ENCODE assay signal across 8 cellular contexts in the genomic region with DNA sequence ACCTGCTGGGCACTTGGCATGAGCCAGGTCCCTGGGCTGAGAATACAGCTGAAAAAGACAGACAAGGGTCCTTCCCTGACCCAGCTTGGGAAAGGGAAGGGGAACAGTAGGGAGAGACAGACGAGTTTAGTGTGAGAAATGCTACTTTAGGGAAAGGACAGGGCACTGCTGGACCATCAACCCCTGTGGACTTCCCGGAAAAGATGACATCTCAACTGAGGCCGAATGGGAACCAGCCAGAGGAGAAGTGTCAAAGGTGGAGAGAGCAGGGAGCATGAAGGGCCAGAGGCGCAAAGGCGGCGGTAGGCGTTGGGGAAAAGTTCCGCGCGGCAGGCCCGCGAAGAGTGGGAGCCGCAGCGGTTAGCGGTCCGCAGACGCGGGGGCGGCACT. TPM values are rescaled to one million over a fixed set of nuclear protein-coding genes. Genes with fewer than 3 reads are reported as not detected.
DNase-seq lines count a peak whose midpoint lies in the region; ATAC-seq and TF ChIP-seq lines count a peak whose summit lies in the region.

No MANE protein-coding gene starts in this region.

- no peak overlapping the region for H2AK5ac ChIP-seq in H9 (ENCODE audit: insufficient read length, low read length)

- H3K4ac ChIP-seq in H9 (ENCODE audit: low read depth, low read length) = no peak overlapping the region

- H3K79me1 ChIP-seq in H9 (ENCODE audit: insufficient read depth, low read depth, low read length, poor library complexity, severe bottlenecking) = no peaks in the 10 kb centered on the region

- H2BK120ac ChIP-seq in H9 (ENCODE audit: low read depth, low read length, poor library complexity, severe bottlenecking) = no peak overlapping the region

- H4K8ac ChIP-seq in H9 (replicated peaks; ENCODE audit: insufficient read length, low read depth, low read length) = no peak overlapping the region

- TF ChIP-seq CTCF in AG04449 (IDR thresholded peaks at IDR 0.05; ENCODE audit: insufficient read depth, low read length, missing control alignments) = no peak
- no peak for TF ChIP-seq CTCF in H9 (conservative IDR thresholded peaks at IDR 0.05)
- TF ChIP-seq CTCF in kidney epithelial cell (IDR thresholded peaks at IDR 0.05; ENCODE audit: insufficient read depth, low read length, poor library complexity, severe bottlenecking) = no peak
- TF ChIP-seq CTCF in thoracic aorta (IDR thresholded peaks at IDR 0.05) = no peak

- H3K4me1 ChIP-seq in H9 (ENCODE audit: insufficient read depth, low read length) = no peaks in the 10 kb centered on the region
- H3K4me1 ChIP-seq in thoracic aorta (ENCODE audit: control insufficient read depth in 1 of 2, low read depth in 2 of 2) = peaks cover 13 to 35% of the 10 kb centered on the region in 2 donors

- no peak overlapping the region for H3K23ac ChIP-seq in H9 (ENCODE audit: insufficient read length, low read depth, low read length)

- H2AFZ ChIP-seq in H9 (ENCODE audit: low read length) = no peak overlapping the region

- CTCF ChIA-PET in AG04449 (lab: Yijun Ruan, JAX) = interaction anchor here (1.6 to 2.9 kb wide), 4 partner anchors 10 to 46 kb away, joined by 5 to 21 read pairs (median 10); no protein-coding TSS in a partner anchor

- H3K27me3 Mint-ChIP-seq in H9 (ENCODE audit: low read depth) = peaks cover 17% of the 10 kb centered on the region

- H4K91ac ChIP-seq in H9 (ENCODE audit: insufficient read length, low read depth, low read length) = no peak overlapping the region

- peaks cover 13% of the 10 kb centered on the region for H3K23me2 ChIP-seq in H9 (ENCODE audit: insufficient read length, low read depth, low read length, poor library complexity, severe bottlenecking)

- no peak for ATAC-seq in thoracic aorta (ENCODE audit: insufficient number of reproducible peaks, low FRiP score, low read depth)

- H2BK15ac ChIP-seq in H9 (ENCODE audit: low read depth, low read length) = no peak overlapping the region

- H3K27ac Mint-ChIP-seq in H9 = 0 out of 7 replicates have a peak overlapping the region, but pooled peaks of 1 of the 3 experiments have one; percentile 63

- H3K18ac ChIP-seq in H9 (ENCODE audit: insufficient read length, low read depth, low read length) = no peak overlapping the region

- H3K9me3 ChIP-seq in H9 (ENCODE audit: control insufficient read depth, low read depth, low read length) (no peaks in the 10 kb centered on the region), thoracic aorta (no peaks in the 10 kb centered on the region)

- H3K4me3 ChIP-seq in AG04449 (ENCODE audit: low read depth, low read length) = peak overlapping the region; percentile 83
- peak overlapping the region; percentile 80 for H3K4me3 ChIP-seq in kidney epithelial cell (ENCODE audit: low read depth, low read length)
- H3K4me3 ChIP-seq in thoracic aorta = peak overlapping the region; percentile 94

- peaks cover 3 to 11% (median 9%) of the 10 kb centered on the region in 3 experiments; a peak in 5 of 7 replicates for H3K36me3 Mint-ChIP-seq in H9 (ENCODE audit: insufficient read depth in 1 of 3, low read depth in 3 of 3)

- H3K79me2 ChIP-seq in H9 (ENCODE audit: insufficient read depth, low read length) = 0 out of 2 replicates have a peak, but pooled peaks cover 3% of the 10 kb centered on the region

- no peak overlapping the region for H2BK5ac ChIP-seq in H9 (ENCODE audit: insufficient read length, low read length)

- H3K27me3 ChIP-seq in H9 (ENCODE audit: insufficient read depth, low read length) (no peaks in the 10 kb centered on the region), kidney epithelial cell (ENCODE audit: control insufficient read depth, insufficient read depth, low read length) (no peaks in the 10 kb centered on the region), thoracic aorta (replicated peaks; ENCODE audit: insufficient read depth) (no peaks in the 10 kb centered on the region)

- H4K5ac ChIP-seq in H9 (ENCODE audit: insufficient read length, low read depth, low read length) = no peak overlapping the region

- no peak overlapping the region for H3T11ph ChIP-seq in H9 (ENCODE audit: low read length)

- no peak for DNase-seq in AG04449 (ENCODE audit: low read depth, low spot score)
- no peak for DNase-seq in H9
- peak; percentile 47 for DNase-seq in activated naive CD4-positive, alpha-beta T cell treated with anti-CD3 and anti-CD28 coated beads, Interleukin-2, amount 50 U/mL, for 16 hours
- DNase-seq in kidney epithelial cell (ENCODE audit: low read depth) = no peak
- no peak for DNase-seq in thoracic aorta (ENCODE audit: low spot score)
- DNase-seq in NCI-H2196 (lab: John Stamatoyannopoulos, UW; ENCODE audit: unreplicated experiment) = no peak
- DNase-seq in SHP77 treated with DMSO at 0.1 percent for 48 hours (lab: John Stamatoyannopoulos, UW) = no peak
- DNase-seq in NCI-H2171 (lab: John Stamatoyannopoulos, UW) = no peak

- no peak overlapping the region for H3K14ac ChIP-seq in H9 (ENCODE audit: insufficient read depth, low read length)

- H2BK20ac ChIP-seq in H9 (ENCODE audit: low read depth, low read length, poor library complexity, severe bottlenecking) = no peak overlapping the region

- peaks cover 2% of the 10 kb centered on the region for H3K36me3 ChIP-seq in kidney epithelial cell (ENCODE audit: control insufficient read depth, insufficient read depth, low read length)
- H3K36me3 ChIP-seq in thoracic aorta = peaks cover 17% of the 10 kb centered on the region

- no peaks in the 10 kb centered on the region for H3K9me3 Mint-ChIP-seq in H9

- H3K27ac ChIP-seq in H9 (ENCODE audit: insufficient read length, low read depth, low read length) = no peak overlapping the region
- peak overlapping the region; percentile 75 to 80 for H3K27ac ChIP-seq in thoracic aorta

- no peak overlapping the region for H3K56ac ChIP-seq in H9 (ENCODE audit: insufficient read length, low read depth, low read length)

- H3K4me2 ChIP-seq in H9 (ENCODE audit: insufficient read depth, insufficient read length, low read length) = peak overlapping the region; percentile 82

- no peaks in the 10 kb centered on the region for H4K20me1 ChIP-seq in H9 (ENCODE audit: control insufficient read depth, insufficient read depth, insufficient read length)

- no CpG with 5 or more reads among the region's 19 CpGs for WGBS in H9 (ENCODE audit: extremely low coverage, insufficient read length, low lambda C conversion rate)

- H3K4me1 Mint-ChIP-seq in H9 = peaks cover 12% of the 10 kb centered on the region in 2 experiments

- no peak overlapping the region for H2BK12ac ChIP-seq in H9 (ENCODE audit: insufficient read length, low read depth, low read length)

- H3K4me3 Mint-ChIP-seq in H9 = peak overlapping the region; percentile 95 to 96

- H3K9ac ChIP-seq in H9 (ENCODE audit: extremely low read depth, insufficient read length, low read length) = peak overlapping the region; percentile 49

- POLR2A ChIA-PET in AG04449 (lab: Yijun Ruan, JAX) = interaction anchor here (1.2 kb wide), 1 partner anchor 74 kb away, joined by 5 read pairs; no protein-coding TSS in a partner anchor

RNA-seq across cellular contexts. Expression of a gene that starts 0.6 kb away (rescaled TPM):
- 19.2 and 23.9 TPM in 2 replicates for total RNA-seq in H9 (2021)
- total RNA-seq in kidney epithelial cell = 34.2 and 45.2 TPM in 2 replicates
- total RNA-seq in thoracic aorta = 10 to 100 TPM; 35.9 to 45.1 TPM

RNA-seq across cellular contexts. Expression of a gene that starts 15.6 kb away (rescaled TPM):
- total RNA-seq in H9 (2021) (0.28 and 0.88 TPM in 2 replicates), kidney epithelial cell (0.54 and 0.75 TPM in 2 replicates), thoracic aorta (1 to 10 TPM in 1 of 2 donors, under 1 TPM in 1; 0.49 to 4.6 TPM)

RNA-seq across cellular contexts. Expression of a gene that starts 58.4 kb away (rescaled TPM):
- total RNA-seq in H9 (2021) = not detected in 2 replicates
- not detected in 2 replicates for total RNA-seq in kidney epithelial cell
- 1 to 10 TPM; 1.4 to 4.4 TPM for total RNA-seq in thoracic aorta
